1 cellular context compared by ENCODE assay signal in genomic region chr20:31676534-31677030, GRCh38.
TF ChIP-seq lines count a peak whose summit lies in the region.

No MANE protein-coding gene starts in this region.

TF ChIP-seq in K562, 482 proteins besides CTCF, POLR2A, EP300 and RAD21 (continued from another document):
- TF ChIP-seq TRIM24 (IDR thresholded peaks at IDR 0.05) (no peak), SUPT5H (IDR thresholded peaks at IDR 0.05) (peak; percentile 37; the same call in 1 of the 2 replicates), HMG20B (CRISPR knock-in tag; IDR thresholded peaks at IDR 0.05) (0 out of 2 replicates have a peak, but pooled peaks have one; percentile 41), MECOM (CRISPR knock-in tag; IDR thresholded peaks at IDR 0.05) (peak; percentile 67; the same call in 1 of the 2 replicates)
